12 cellular contexts compared by ENCODE assay signal in the genomic region with DNA sequence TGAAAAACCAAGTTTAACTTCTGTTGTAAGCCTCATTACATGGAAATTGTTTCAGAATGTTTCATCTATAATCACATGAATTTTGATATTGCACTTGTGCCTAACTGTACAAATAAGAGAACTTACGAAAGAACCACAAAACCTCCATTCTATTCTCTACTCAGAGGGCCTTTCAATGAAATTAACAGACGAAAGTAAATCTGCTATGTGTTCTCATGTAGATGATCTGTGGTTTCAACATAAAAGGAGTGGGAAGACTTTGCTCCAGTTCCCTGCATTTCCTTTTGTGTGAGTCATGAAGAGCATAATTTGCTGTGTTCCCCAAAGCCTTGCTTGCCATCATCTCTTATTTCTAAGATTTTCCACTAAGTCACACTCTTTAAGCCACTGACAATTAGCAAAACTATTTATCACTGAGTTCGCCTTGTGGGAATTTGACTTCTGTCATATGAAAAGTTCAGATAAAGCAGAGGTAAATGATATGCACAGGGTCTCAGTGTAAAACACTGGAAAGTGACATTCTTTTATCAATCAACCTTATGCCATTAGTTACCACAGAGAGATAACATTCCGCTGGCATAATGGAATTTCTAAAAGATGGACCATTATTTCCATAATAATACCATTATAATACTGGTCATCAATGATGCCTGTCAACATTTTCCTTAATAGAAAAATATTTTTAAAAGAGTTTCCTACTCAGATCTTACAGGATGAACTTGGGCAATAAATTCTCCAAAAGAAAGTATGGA.
DNase-seq lines count a peak whose midpoint lies in the region; ATAC-seq and TF ChIP-seq lines count a peak whose summit lies in the region.
"Had no signal": no experiment of that assay in that cellular context is flagged by ENCODE, and none has a peak within 500 bp of the region (broad histone marks: within the 10 kb centered on the region; RNA-seq: fewer than 3 reads in every experiment).

No MANE protein-coding gene starts in this region.

- H3K27me3 Mint-ChIP-seq in activated CD8-positive, alpha-beta T cell treated with anti-CD3 and anti-CD28 coated beads for 36 hours = no peaks in the 10 kb centered on the region
- H3K27me3 Mint-ChIP-seq in activated CD8-positive, alpha-beta T cell treated with anti-CD3 and anti-CD28 coated beads, Interleukin-2, amount 10 ng/mL, durations not matched to agents 7 days and 5 days (ENCODE audit: low read depth) = no peaks in the 10 kb centered on the region
- H3K27me3 Mint-ChIP-seq in T-helper 17 cell = no peaks in the 10 kb centered on the region

- no peak for TF ChIP-seq CTCF in activated CD8-positive, alpha-beta T cell treated with anti-CD3 and anti-CD28 coated beads for 36 hours (IDR thresholded peaks at IDR 0.05)
- TF ChIP-seq CTCF in GM10248 (IDR thresholded peaks at IDR 0.05; ENCODE audit: control extremely low read depth, extremely low read depth, low read depth, missing control alignments) = no peak

- H3K4me3 Mint-ChIP-seq in activated CD8-positive, alpha-beta T cell treated with anti-CD3 and anti-CD28 coated beads for 36 hours = no peak overlapping the region
- no peak overlapping the region for H3K4me3 Mint-ChIP-seq in activated CD8-positive, alpha-beta T cell treated with anti-CD3 and anti-CD28 coated beads, Interleukin-2, amount 10 ng/mL, durations not matched to agents 7 days and 5 days
- no peak overlapping the region for H3K4me3 Mint-ChIP-seq in T-helper 17 cell

- intact Hi-C loops in activated CD8-positive, alpha-beta T cell treated with anti-CD3 and anti-CD28 coated beads for 36 hours (cut with micrococcal nuclease) = no loop called here

- no peak for DNase-seq in activated CD8-positive, alpha-beta T cell treated with anti-CD3 and anti-CD28 coated beads for 36 hours
- no peak for DNase-seq in activated CD8-positive, alpha-beta T cell treated with anti-CD3 and anti-CD28 coated beads, Interleukin-2, amount 10 ng/mL, durations not matched to agents 7 days and 5 days
- DNase-seq in T-helper 17 cell (no peak), fibroblast of the conjunctiva (ENCODE audit: low read depth) (peak; percentile 45), GM10248 (ENCODE audit: extremely low spot score) (no peak), NCI-H524 treated with DMSO at 0.1 percent for 48 hours (lab: John Stamatoyannopoulos, UW) (no peak)
- no peak for DNase-seq in stimulated activated naive CD8-positive, alpha-beta T cell treated with anti-CD3 and anti-CD28 coated beads, Interleukin-15, Interleukin-2, amounts not matched to agents 100 U/mL and 50 U/mL, for 24 hours
- DNase-seq: cerebellar nuclear complex, right cardiac atrium, T-helper 1 cell, uterus had no signal

- H3K36me3 Mint-ChIP-seq in activated CD8-positive, alpha-beta T cell treated with anti-CD3 and anti-CD28 coated beads for 36 hours (ENCODE audit: low read depth) = peaks cover 28% of the 10 kb centered on the region
- peaks cover 17% of the 10 kb centered on the region for H3K36me3 Mint-ChIP-seq in activated CD8-positive, alpha-beta T cell treated with anti-CD3 and anti-CD28 coated beads, Interleukin-2, amount 10 ng/mL, durations not matched to agents 7 days and 5 days (ENCODE audit: low read depth)
- peaks cover 10% of the 10 kb centered on the region for H3K36me3 Mint-ChIP-seq in T-helper 17 cell (ENCODE audit: low read depth)

- no peaks in the 10 kb centered on the region for H3K9me3 ChIP-seq in T-helper 17 cell (ENCODE audit: control insufficient read depth, low read length, poor library complexity, severe bottlenecking)
- H3K9me3 ChIP-seq: uterus had no signal

- POLR2A ChIA-PET in activated CD8-positive, alpha-beta T cell treated with anti-CD3 and anti-CD28 coated beads for 36 hours (lab: Charles Lee) = no interaction called here
- POLR2A ChIA-PET in activated CD8-positive, alpha-beta T cell treated with anti-CD3 and anti-CD28 coated beads, Interleukin-2, amount 10 ng/mL, durations not matched to agents 7 days and 5 days (lab: Charles Lee) = no interaction called here
- POLR2A ChIA-PET in GM10248 (lab: Yijun Ruan, JAX) = no interaction called here

- H3K9me3 Mint-ChIP-seq in activated CD8-positive, alpha-beta T cell treated with anti-CD3 and anti-CD28 coated beads for 36 hours = no peaks in the 10 kb centered on the region
- no peaks in the 10 kb centered on the region for H3K9me3 Mint-ChIP-seq in activated CD8-positive, alpha-beta T cell treated with anti-CD3 and anti-CD28 coated beads, Interleukin-2, amount 10 ng/mL, durations not matched to agents 7 days and 5 days (ENCODE audit: insufficient read depth)

- CTCF ChIA-PET in activated CD8-positive, alpha-beta T cell treated with anti-CD3 and anti-CD28 coated beads for 36 hours (lab: Charles Lee) = interaction anchor here (0.6 kb wide), 1 partner anchor 99 kb away, joined by 3 read pairs; no protein-coding TSS in a partner anchor
- CTCF ChIA-PET in activated CD8-positive, alpha-beta T cell treated with anti-CD3 and anti-CD28 coated beads, Interleukin-2, amount 10 ng/mL, durations not matched to agents 7 days and 5 days (lab: Charles Lee) = no interaction called here
- CTCF ChIA-PET in GM10248 (lab: Yijun Ruan, JAX) = no interaction called here

- peak; percentile 71 for ATAC-seq in activated CD8-positive, alpha-beta T cell treated with anti-CD3 and anti-CD28 coated beads for 36 hours
- no peak for ATAC-seq in activated CD8-positive, alpha-beta T cell treated with anti-CD3 and anti-CD28 coated beads, Interleukin-2, amount 10 ng/mL, durations not matched to agents 7 days and 5 days
- ATAC-seq in T-helper 17 cell (no peak), GM21381 (IDR thresholded peaks at IDR 0.05; ENCODE audit: unreplicated experiment) (no peak)
- peak; percentile 81 for ATAC-seq in stimulated activated naive CD8-positive, alpha-beta T cell treated with anti-CD3 and anti-CD28 coated beads, Interleukin-15, Interleukin-2, amounts not matched to agents 100 U/mL and 50 U/mL, for 24 hours
- ATAC-seq: right cardiac atrium had no signal

- peaks cover 35% of the 10 kb centered on the region for H3K4me1 Mint-ChIP-seq in activated CD8-positive, alpha-beta T cell treated with anti-CD3 and anti-CD28 coated beads for 36 hours (ENCODE audit: low read depth)
- H3K4me1 Mint-ChIP-seq in activated CD8-positive, alpha-beta T cell treated with anti-CD3 and anti-CD28 coated beads, Interleukin-2, amount 10 ng/mL, durations not matched to agents 7 days and 5 days (ENCODE audit: low read depth) = peaks cover 9% of the 10 kb centered on the region
- H3K4me1 Mint-ChIP-seq in T-helper 17 cell = peaks cover 14% of the 10 kb centered on the region

- peak overlapping the region; percentile 52 for H3K27ac Mint-ChIP-seq in activated CD8-positive, alpha-beta T cell treated with anti-CD3 and anti-CD28 coated beads for 36 hours
- no peak overlapping the region for H3K27ac Mint-ChIP-seq in activated CD8-positive, alpha-beta T cell treated with anti-CD3 and anti-CD28 coated beads, Interleukin-2, amount 10 ng/mL, durations not matched to agents 7 days and 5 days
- peak overlapping the region; percentile 4 for H3K27ac Mint-ChIP-seq in T-helper 17 cell

Comparison
In these comparisons a context has a peak if more than half of its experiments do, and no peak if none do; other contexts are left out.
1. ATAC-seq: peak in activated CD8-positive, alpha-beta T cell treated with anti-CD3 and anti-CD28 coated beads for 36 hours (single experiment) and stimulated activated naive CD8-positive, alpha-beta T cell treated with anti-CD3 and anti-CD28 coated beads, Interleukin-15, Interleukin-2, amounts not matched to agents 100 U/mL and 50 U/mL, for 24 hours (single experiment); none in activated CD8-positive, alpha-beta T cell treated with anti-CD3 and anti-CD28 coated beads, Interleukin-2, amount 10 ng/mL, durations not matched to agents 7 days and 5 days (single experiment), T-helper 17 cell (single experiment) and GM21381 (single experiment).